Comparison of ENCODE assay signal across 9 cellular contexts in the genomic region with DNA sequence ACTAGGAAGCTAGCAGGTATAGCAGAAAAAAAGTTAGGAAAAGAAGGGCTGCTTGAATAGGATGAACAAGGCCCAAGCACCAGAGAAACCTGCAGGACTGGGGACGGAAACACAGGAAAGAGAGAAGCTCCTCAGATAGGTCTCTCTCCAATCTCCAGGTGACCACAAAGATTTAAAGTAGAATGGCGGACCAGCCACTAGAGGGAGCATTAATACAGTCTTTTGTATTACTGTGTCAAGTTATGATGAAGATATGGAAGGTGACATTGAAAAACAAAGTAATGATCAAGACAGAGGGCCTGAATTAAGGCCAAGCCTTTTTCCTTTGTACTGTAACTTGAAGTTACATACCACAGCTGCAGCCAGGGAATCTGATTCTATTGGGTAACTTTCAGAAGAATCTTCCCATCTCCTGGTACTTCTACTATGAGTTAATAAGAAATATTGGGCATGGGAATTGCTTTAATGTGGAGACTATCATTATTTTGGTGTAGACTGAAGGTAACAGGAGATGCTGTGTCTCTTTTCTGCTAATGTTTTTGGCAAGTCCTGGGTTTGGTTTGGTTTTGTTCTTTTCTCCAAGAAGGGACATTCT. TPM values are rescaled to one million over a fixed set of nuclear protein-coding genes. Genes with fewer than 3 reads are reported as not detected.
DNase-seq lines count a peak whose midpoint lies in the region; ATAC-seq, FAIRE-seq and TF ChIP-seq lines count a peak whose summit lies in the region.
"Had no signal": no experiment of that assay in that cellular context is flagged by ENCODE, and none has a peak within 500 bp of the region (broad histone marks: within the 10 kb centered on the region; RNA-seq: fewer than 3 reads in every experiment).

No MANE protein-coding gene starts in this region.

- H3K9ac ChIP-seq in astrocyte (ENCODE audit: low read length) (no peak overlapping the region), kidney (ENCODE audit: low read length in 2 of 2) (no peak overlapping the region)
- H3K9ac ChIP-seq: BLaER1 had no signal

- H3K9me3 ChIP-seq in astrocyte (ENCODE audit: insufficient read depth, low read depth, low read length) (peaks cover 3% of the 10 kb centered on the region), kidney (ENCODE audit: control insufficient read depth in 1 of 2, low read length in 2 of 2) (no peaks in the 10 kb centered on the region)
- H3K9me3 ChIP-seq: BLaER1 had no signal

- H3K27me3 ChIP-seq in astrocyte (ENCODE audit: insufficient read depth, low read length), result no peaks in the 10 kb centered on the region
- H3K27me3 ChIP-seq: BLaER1 had no signal

- no peaks in the 10 kb centered on the region for H3K4me1 Mint-ChIP-seq in astrocyte (ENCODE audit: low read depth, unreplicated experiment)

- H3K27ac Mint-ChIP-seq in astrocyte (ENCODE audit: unreplicated experiment), result no peak overlapping the region

- TF ChIP-seq CTCF in astrocyte (IDR thresholded peaks at IDR 0.05; ENCODE audit: insufficient read depth, low read depth, low read length) (peak; percentile 74), kidney (IDR thresholded peaks at IDR 0.05; ENCODE audit: borderline replicate concordance, extremely low read depth, insufficient read depth) (peak; percentile 60)

- peak; percentile 82 for ATAC-seq in GM21529 (IDR thresholded peaks at IDR 0.05; ENCODE audit: unreplicated experiment)

- H3K4me2 ChIP-seq in astrocyte (ENCODE audit: low read length), result no peak overlapping the region
- H3K4me2 ChIP-seq: BLaER1 had no signal

- H3K4me1 ChIP-seq in astrocyte (ENCODE audit: insufficient read depth, low read length) (no peaks in the 10 kb centered on the region), kidney (ENCODE audit: control insufficient read depth in 1 of 2, insufficient read depth in 1 of 2, low read depth in 1 of 2, low read length in 2 of 2) (no peaks in the 10 kb centered on the region)

- no peaks in the 10 kb centered on the region for H3K36me3 Mint-ChIP-seq in astrocyte (ENCODE audit: low read depth, unreplicated experiment)

- H3K4me3 ChIP-seq in astrocyte (ENCODE audit: insufficient read depth, low read depth, low read length) (no peak overlapping the region), kidney (ENCODE audit: low read length in 2 of 2) (no peak overlapping the region)
- H3K4me3 ChIP-seq: BLaER1 had no signal

- DNase-seq in DMS79 treated with DMSO at 0.1 percent for 48 hours (lab: John Stamatoyannopoulos, UW), result peak; percentile 13
- DNase-seq in DMS79 (lab: John Stamatoyannopoulos, UW), result no peak
- peak; percentile 38 for DNase-seq in HTR-8/SVneo (ENCODE audit: insufficient read length, low spot score)
- DNase-seq in SW480 (ENCODE audit: low spot score), result peak; percentile 77
- DNase-seq in astrocyte (ENCODE audit: low read depth), result peak; percentile 6
- no peak for DNase-seq in kidney
- DNase-seq in stimulated activated CD8-positive, alpha-beta memory T cell treated with anti-CD3 and anti-CD28 coated beads, Interleukin-12 subunit alpha, Interleukin-12 subunit beta, amount 100 ng/mL, for 1 hour (ENCODE audit: low read depth), result peak; percentile 53

- no peak overlapping the region for H3K4me3 Mint-ChIP-seq in astrocyte (ENCODE audit: unreplicated experiment)

- no peaks in the 10 kb centered on the region for H4K20me1 ChIP-seq in astrocyte (ENCODE audit: insufficient read depth, low read length)
- H4K20me1 ChIP-seq: BLaER1 had no signal

- H2AFZ ChIP-seq in astrocyte (ENCODE audit: low read depth, low read length), result no peak overlapping the region

- no peaks in the 10 kb centered on the region for H3K27me3 Mint-ChIP-seq in astrocyte (ENCODE audit: low read depth, unreplicated experiment)

- H3K79me2 ChIP-seq in astrocyte (ENCODE audit: insufficient read depth, low read length), result no peaks in the 10 kb centered on the region

- intact Hi-C loops in kidney (cut with DNase I), result no loop called here

- FAIRE-seq in HTR-8/SVneo (lab: Jason Lieb, UNC) (no peak), astrocyte (lab: Jason Lieb, UNC) (no peak), kidney (lab: Jason Lieb, UNC) (peak; percentile 37)

- H3K9me3 Mint-ChIP-seq in astrocyte (ENCODE audit: unreplicated experiment), result no peaks in the 10 kb centered on the region

- H3K36me3 ChIP-seq in astrocyte (ENCODE audit: insufficient read depth, low read length) (no peaks in the 10 kb centered on the region), kidney (ENCODE audit: control insufficient read depth in 1 of 2, insufficient read depth in 2 of 2, low read length in 2 of 2) (no peaks in the 10 kb centered on the region)
- H3K36me3 ChIP-seq: BLaER1 had no signal

- H3K27ac ChIP-seq in astrocyte (ENCODE audit: low read depth, low read length), result no peak overlapping the region
- no peak overlapping the region for H3K27ac ChIP-seq in kidney (ENCODE audit: low read depth in 2 of 2, low read length in 2 of 2)
- H3K27ac ChIP-seq: BLaER1 had no signal

RNA-seq across cellular contexts. Expression of gene OR2AG2, which starts 33.8 kb away (rescaled TPM):
- total RNA-seq in astrocyte (0.07 and 0.27 TPM in 2 replicates), kidney (0.19 TPM)
- not detected for polyA plus RNA-seq in kidney (ENCODE audit: insufficient read depth, low read depth, low replicate concordance)

RNA-seq across cellular contexts. Expression of gene OR2AG1, which starts 44.9 kb away (rescaled TPM):
- not detected in 2 replicates for total RNA-seq in astrocyte
- not detected for total RNA-seq in kidney
- polyA plus RNA-seq in kidney (ENCODE audit: insufficient read depth, low read depth, low replicate concordance), result not detected

RNA-seq across cellular contexts. Expression of gene MRPL17, which starts 54.8 kb away (rescaled TPM):
- total RNA-seq in astrocyte (89.2 and 89.9 TPM in 2 replicates), kidney (44.0 TPM)
- polyA plus RNA-seq in kidney (ENCODE audit: insufficient read depth, low read depth, low replicate concordance), result 121 TPM

Comparison
In these comparisons a context has a peak if more than half of its experiments do, and no peak if none do; other contexts are left out.
1. DNase-seq: peak in DMS79 treated with DMSO at 0.1 percent for 48 hours (single experiment), HTR-8/SVneo (single experiment), SW480 (single experiment), astrocyte (single experiment) and stimulated activated CD8-positive, alpha-beta memory T cell treated with anti-CD3 and anti-CD28 coated beads, Interleukin-12 subunit alpha, Interleukin-12 subunit beta, amount 100 ng/mL, for 1 hour (single experiment); none in DMS79 (single experiment) and kidney (single experiment).